ENCODE assay signal across 1 cellular context in the genomic region with DNA sequence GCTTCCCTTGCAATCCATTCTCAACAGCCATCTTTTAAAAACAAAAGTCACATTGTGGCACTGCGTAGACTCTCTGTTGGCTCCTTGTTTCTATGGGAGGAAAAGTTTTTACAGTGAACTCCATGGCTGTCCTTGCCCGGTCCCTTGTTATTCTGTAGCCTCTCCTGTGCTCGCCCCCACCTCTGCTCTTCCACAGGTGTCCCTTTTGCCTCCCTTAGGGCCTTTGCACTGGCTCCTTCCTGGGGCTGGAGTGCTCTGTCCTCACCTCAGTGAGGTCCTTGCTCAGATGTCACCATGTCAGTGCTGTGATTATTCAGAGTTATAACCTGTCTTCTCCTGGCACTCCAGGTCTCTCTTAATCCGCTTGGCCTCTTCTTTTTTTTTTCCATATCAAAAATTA.
TF ChIP-seq lines count a peak whose summit lies in the region.

No MANE protein-coding gene starts in this region.

TF ChIP-seq in HEK293, 187 proteins besides CTCF, POLR2A, EP300 and RAD21 (continued from another document):
- TF ChIP-seq ZSCAN30 (tag by site-specific recombination; IDR thresholded peaks at IDR 0.05) (no peak), ZNF600 (tag by site-specific recombination; IDR thresholded peaks at IDR 0.05) (no peak), YY1 (tag by site-specific recombination; IDR thresholded peaks at IDR 0.05) (no peak), ZNF175 (tag by site-specific recombination; IDR thresholded peaks at IDR 0.05) (no peak), SCRT2 (tag by site-specific recombination; IDR thresholded peaks at IDR 0.05) (peak; percentile 60), ZNF350 (tag by site-specific recombination; IDR thresholded peaks at IDR 0.05) (no peak), ZNF830 (tag by site-specific recombination; IDR thresholded peaks at IDR 0.05; ENCODE audit: low read depth) (no peak), SCRT1 (tag by site-specific recombination; IDR thresholded peaks at IDR 0.05; ENCODE audit: borderline replicate concordance) (0 out of 2 replicates have a peak, but pooled peaks have one; percentile 16)
- TF ChIP-seq, protein P1, sequence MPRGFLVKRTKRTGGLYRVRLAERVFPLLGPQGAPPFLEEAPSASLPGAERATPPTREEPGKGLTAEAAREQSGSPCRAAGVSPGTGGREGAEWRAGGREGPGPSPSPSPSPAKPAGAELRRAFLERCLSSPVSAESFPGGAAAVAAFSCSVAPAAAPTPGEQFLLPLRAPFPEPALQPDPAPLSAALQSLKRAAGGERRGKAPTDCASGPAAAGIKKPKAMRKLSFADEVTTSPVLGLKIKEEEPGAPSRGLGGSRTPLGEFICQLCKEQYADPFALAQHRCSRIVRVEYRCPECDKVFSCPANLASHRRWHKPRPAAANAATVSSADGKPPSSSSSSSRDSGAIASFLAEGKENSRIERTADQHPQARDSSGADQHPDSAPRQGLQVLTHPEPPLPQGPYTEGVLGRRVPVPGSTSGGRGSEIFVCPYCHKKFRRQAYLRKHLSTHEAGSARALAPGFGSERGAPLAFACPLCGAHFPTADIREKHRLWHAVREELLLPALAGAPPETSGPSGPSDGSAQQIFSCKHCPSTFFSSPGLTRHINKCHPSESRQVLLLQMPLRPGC (tag by site-specific recombination; IDR thresholded peaks at IDR 0.05) = no peak
- TF ChIP-seq, protein P2, sequence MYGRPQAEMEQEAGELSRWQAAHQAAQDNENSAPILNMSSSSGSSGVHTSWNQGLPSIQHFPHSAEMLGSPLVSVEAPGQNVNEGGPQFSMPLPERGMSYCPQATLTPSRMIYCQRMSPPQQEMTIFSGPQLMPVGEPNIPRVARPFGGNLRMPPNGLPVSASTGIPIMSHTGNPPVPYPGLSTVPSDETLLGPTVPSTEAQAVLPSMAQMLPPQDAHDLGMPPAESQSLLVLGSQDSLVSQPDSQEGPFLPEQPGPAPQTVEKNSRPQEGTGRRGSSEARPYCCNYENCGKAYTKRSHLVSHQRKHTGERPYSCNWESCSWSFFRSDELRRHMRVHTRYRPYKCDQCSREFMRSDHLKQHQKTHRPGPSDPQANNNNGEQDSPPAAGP (tag by site-specific recombination; IDR thresholded peaks at IDR 0.05) = no peak
- TF ChIP-seq, protein P3, sequence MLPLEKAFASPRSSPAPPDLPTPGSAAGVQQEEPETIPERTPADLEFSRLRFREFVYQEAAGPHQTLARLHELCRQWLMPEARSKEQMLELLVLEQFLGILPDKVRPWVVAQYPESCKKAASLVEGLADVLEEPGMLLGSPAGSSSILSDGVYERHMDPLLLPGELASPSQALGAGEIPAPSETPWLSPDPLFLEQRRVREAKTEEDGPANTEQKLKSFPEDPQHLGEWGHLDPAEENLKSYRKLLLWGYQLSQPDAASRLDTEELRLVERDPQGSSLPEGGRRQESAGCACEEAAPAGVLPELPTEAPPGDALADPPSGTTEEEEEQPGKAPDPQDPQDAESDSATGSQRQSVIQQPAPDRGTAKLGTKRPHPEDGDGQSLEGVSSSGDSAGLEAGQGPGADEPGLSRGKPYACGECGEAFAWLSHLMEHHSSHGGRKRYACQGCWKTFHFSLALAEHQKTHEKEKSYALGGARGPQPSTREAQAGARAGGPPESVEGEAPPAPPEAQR (tag by site-specific recombination; IDR thresholded peaks at IDR 0.05) = no peak
TF ChIP-seq in HEK293: peak in this region for 2.
